Comparison of ENCODE assay signal across 8 cellular contexts in genomic region chr10:43752682-43753081, GRCh38.
"Had no signal": no experiment of that assay in that cellular context is flagged by ENCODE, and none has a peak within 500 bp of the region (broad histone marks: within the 10 kb centered on the region; RNA-seq: fewer than 3 reads in every experiment).

No MANE protein-coding gene starts in this region.

- ATAC-seq: HepG2 had no signal

- H3K27ac ChIP-seq: GM23248, HL-60 had no signal

- DNase-seq: GM23248, GOT3, H9, HCEC 1CT, KBM-7 had no signal

- H3K9ac ChIP-seq: GM23248 had no signal

- FAIRE-seq: H54, HepG2 had no signal

- H2AFZ ChIP-seq: GM23248 had no signal

- H3K4me3 ChIP-seq: GM23248 had no signal
